22 cellular contexts compared by ENCODE assay signal in the genomic region with DNA sequence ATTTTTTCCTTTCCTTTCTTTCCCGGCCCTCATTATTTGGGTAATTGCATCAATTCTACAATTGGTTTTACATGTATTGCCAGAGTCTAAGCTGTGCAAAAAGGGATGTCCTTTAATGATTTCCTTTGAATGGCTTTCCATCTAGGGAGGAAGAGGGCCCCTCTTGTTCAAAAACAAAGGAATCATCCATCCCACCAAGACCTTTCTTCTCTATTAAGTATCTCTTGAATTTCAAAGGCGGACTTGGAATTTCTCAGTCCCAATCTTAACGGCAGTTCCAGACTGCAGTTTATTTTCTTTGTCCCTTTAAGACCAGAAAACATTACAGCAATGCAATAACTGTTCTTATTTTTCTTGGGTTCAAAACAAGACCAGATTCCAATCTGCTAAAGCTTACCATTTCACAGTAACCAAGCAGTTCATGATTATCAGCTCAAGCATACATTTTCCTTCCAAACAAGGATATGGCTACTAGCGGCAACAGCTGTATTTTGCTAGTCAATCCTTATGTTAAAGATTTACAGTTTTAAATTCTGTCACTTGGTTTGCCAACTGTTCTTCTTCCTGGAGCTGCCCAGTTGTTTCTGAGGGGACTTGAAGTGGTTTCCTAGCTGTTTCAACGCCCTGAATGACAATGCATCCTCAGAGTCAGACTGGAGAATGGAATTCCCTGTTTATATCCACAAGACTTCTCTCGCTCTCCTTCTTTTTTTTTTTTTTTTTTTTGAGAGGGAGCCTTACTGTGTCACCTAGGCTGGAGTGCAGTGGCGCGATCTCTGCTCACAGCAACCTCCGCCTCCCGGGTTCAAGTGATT.
DNase-seq lines count a peak whose midpoint lies in the region; ATAC-seq and TF ChIP-seq lines count a peak whose summit lies in the region.
"Had no signal": no experiment of that assay in that cellular context is flagged by ENCODE, and none has a peak within 500 bp of the region (broad histone marks: within the 10 kb centered on the region; RNA-seq: fewer than 3 reads in every experiment).

No MANE protein-coding gene starts in this region.

- TF ChIP-seq CTCF in AG04450 (IDR thresholded peaks at IDR 0.05; ENCODE audit: low read depth, low read length) (no peak), fibroblast of the aortic adventitia (IDR thresholded peaks at IDR 0.05; ENCODE audit: insufficient read depth, low read length) (no peak)

- H3K27ac ChIP-seq in AG04450 (ENCODE audit: low read depth, low read length): peak overlapping the region; percentile 92
- H3K27ac ChIP-seq: BLaER1 treated with 17β-estradiol and CSF1 and Interleukin-3, amounts not matched to agents 10 nM and 100 nM; right lobe of liver had no signal

- H3K36me3 ChIP-seq in adipocyte (ENCODE audit: control insufficient read depth, insufficient read depth, low read length, severe bottlenecking) (no peaks in the 10 kb centered on the region), neuron (ENCODE audit: insufficient read depth, low read length) (no peaks in the 10 kb centered on the region)
- H3K36me3 ChIP-seq: BLaER1 treated with 17β-estradiol and CSF1 and Interleukin-3, amounts not matched to agents 10 nM and 100 nM; right lobe of liver had no signal

- H3K4me1 ChIP-seq in adipocyte (ENCODE audit: control insufficient read depth, insufficient read depth, low read length): peaks cover 17% of the 10 kb centered on the region
- H3K4me1 ChIP-seq in neuron (ENCODE audit: insufficient read depth, low read length): peaks cover 23% of the 10 kb centered on the region

- H3K9me3 ChIP-seq in AG04450 (ENCODE audit: control insufficient read depth, insufficient read depth, low read length) (no peaks in the 10 kb centered on the region), adipocyte (ENCODE audit: control insufficient read depth, low read length) (no peaks in the 10 kb centered on the region), neuron (ENCODE audit: low read length) (no peaks in the 10 kb centered on the region)
- H3K9me3 ChIP-seq: BLaER1 treated with 17β-estradiol and CSF1 and Interleukin-3, amounts not matched to agents 10 nM and 100 nM; right lobe of liver had no signal

- DNase-seq in AG04450 (ENCODE audit: low read depth, low spot score) (no peak), adipocyte (ENCODE audit: low read depth) (peak; percentile 29), fibroblast of the aortic adventitia (ENCODE audit: low read depth) (peak; percentile 49), globus pallidus (ENCODE audit: low spot score) (no peak), NCI-H128 (lab: John Stamatoyannopoulos, UW; ENCODE audit: unreplicated experiment) (no peak), SHP77 (lab: John Stamatoyannopoulos, UW) (no peak)
- DNase-seq: activated B cell treated with CpG ODN at 0.5 μM for 24 hours; activated CD4-positive, alpha-beta memory T cell treated with anti-CD3 and anti-CD28 coated beads, Interleukin-2, amount 10 ng/mL, durations not matched to agents 7 days and 5 days; activated T-cell treated with anti-CD3 and anti-CD28 coated beads, Interleukin-2, amount 50 U/mL, for 4 hours; GOT3; NCI-H146; NCI-H748 treated with DMSO at 0.1 percent for 48 hours; occipital lobe; PC-3; right lobe of liver; stimulated activated CD4-positive, alpha-beta T cell treated with anti-CD3 and anti-CD28 coated beads, Interleukin-2, amount 100 ng/mL, for 24 hours; T-helper 2 cell had no signal

- no peak overlapping the region for H3K4me3 ChIP-seq in AG04450 (ENCODE audit: low read depth, low read length)
- no peak overlapping the region for H3K4me3 ChIP-seq in adipocyte (ENCODE audit: low read length)
- H3K4me3 ChIP-seq in fibroblast of the aortic adventitia (ENCODE audit: low read depth, low read length): no peak overlapping the region
- H3K4me3 ChIP-seq in neuron (ENCODE audit: low read length): peak overlapping the region; percentile 31
- H3K4me3 ChIP-seq: BLaER1 treated with 17β-estradiol and CSF1 and Interleukin-3, amounts not matched to agents 10 nM and 100 nM; right lobe of liver had no signal

- CTCF ChIA-PET in AG04450 (lab: Charles Lee): interaction anchor here (0.7 to 1.8 kb wide), 5 partner anchors 24 to 339 kb away, joined by 4 to 7 read pairs (median 5); no protein-coding TSS in a partner anchor

- POLR2A ChIA-PET in AG04450 (lab: Yijun Ruan, JAX): interaction anchor here (0.7 to 1.8 kb wide), 8 partner anchors 18 to 322 kb away, joined by 3 to 8 read pairs (median 5); no protein-coding TSS in a partner anchor

- no peaks in the 10 kb centered on the region for H3K27me3 ChIP-seq in AG04450 (ENCODE audit: control insufficient read depth, insufficient read depth, low read length)
- no peaks in the 10 kb centered on the region for H3K27me3 ChIP-seq in adipocyte (replicated peaks; ENCODE audit: control insufficient read depth, insufficient read depth, low read length)
- H3K27me3 ChIP-seq in neuron (ENCODE audit: insufficient read depth, low read length): no peaks in the 10 kb centered on the region
- H3K27me3 ChIP-seq: right lobe of liver had no signal

- no peak overlapping the region for H3K9ac ChIP-seq in adipocyte (ENCODE audit: low read length)
- H3K9ac ChIP-seq: BLaER1 treated with 17β-estradiol and CSF1 and Interleukin-3, amounts not matched to agents 10 nM and 100 nM had no signal

- ATAC-seq in GM18498 (IDR thresholded peaks at IDR 0.05; ENCODE audit: unreplicated experiment): no peak
- ATAC-seq: activated naive CD4-positive, alpha-beta T cell treated with anti-CD3 and anti-CD28 coated beads, Interleukin-2, amount 50 U/mL, for 72 hours; activated T-cell treated with anti-CD3 and anti-CD28 coated beads, Interleukin-2, amount 50 U/mL, for 4 hours; left lobe of liver; PC-3; right lobe of liver had no signal

- peak overlapping the region; percentile 75 for H2AFZ ChIP-seq in neuron (ENCODE audit: low read depth, low read length)

Comparison
In these comparisons a context has a peak if more than half of its experiments do, and no peak if none do; other contexts are left out.
1. DNase-seq: peak in adipocyte (single experiment) and fibroblast of the aortic adventitia (single experiment); none in AG04450 (single experiment), globus pallidus (single experiment), NCI-H128 (single experiment) and SHP77 (0 of 2).